ENCODE assay signal across 7 cellular contexts in the genomic region with DNA sequence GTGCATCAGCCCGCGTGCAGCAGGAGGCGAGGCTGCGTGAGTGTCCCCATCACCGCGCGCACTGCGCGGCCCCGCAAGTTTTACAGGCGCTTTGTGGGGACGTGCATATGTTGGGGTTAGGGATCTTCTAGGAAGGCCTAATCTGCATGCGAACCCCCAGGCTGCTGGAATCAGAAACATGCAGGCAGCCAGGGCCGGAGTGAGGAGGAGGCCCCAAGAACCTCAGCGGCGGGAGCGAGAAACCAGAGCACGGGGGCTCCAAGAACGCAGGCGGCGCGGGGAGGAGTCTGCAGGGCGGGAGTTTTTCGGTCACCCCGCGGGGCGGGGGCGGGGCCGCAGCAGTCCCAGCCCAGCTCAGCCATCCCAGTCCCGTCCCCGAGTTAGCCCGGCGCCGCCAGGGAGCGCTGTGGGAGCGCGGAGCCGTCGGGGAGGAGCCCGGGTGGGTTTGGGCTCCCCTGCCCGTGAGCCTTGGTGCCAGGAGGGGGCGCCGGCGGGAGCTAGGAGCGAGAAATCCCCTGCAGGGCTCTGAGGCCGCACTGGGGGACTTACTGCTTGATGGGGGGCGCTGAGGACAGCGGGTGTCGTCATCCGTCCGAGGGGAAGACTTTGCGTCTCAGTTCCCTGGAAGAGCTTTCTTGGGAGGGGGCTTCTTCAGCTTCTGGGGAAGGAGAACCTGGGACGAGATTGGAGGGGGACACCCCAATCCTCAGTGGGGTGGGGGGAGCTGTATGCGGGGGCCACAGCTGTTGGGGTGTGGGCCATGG. TPM values are rescaled to one million over a fixed set of nuclear protein-coding genes. Genes with fewer than 3 reads are reported as not detected.
DNase-seq lines count a peak whose midpoint lies in the region; ATAC-seq, FAIRE-seq and TF ChIP-seq lines count a peak whose summit lies in the region.

No MANE protein-coding gene starts in this region.

- peak; percentile 72 for FAIRE-seq in HepG2 (lab: Jason Lieb, UNC)

- H3K4me3 ChIP-seq in choroid plexus epithelial cell (ENCODE audit: low read depth, low read length) (peak overlapping the region; percentile 44), HepG2 (replicated peaks in 1 of 3; ENCODE audit: insufficient read depth in 1 of 3, low read depth in 2 of 3, low read length in 3 of 3) (peak overlapping the region; percentile 36 to 68 (median 42))

- TF ChIP-seq CTCF in choroid plexus epithelial cell (conservative IDR thresholded peaks at IDR 0.05; ENCODE audit: low read depth, low read length) = peak; percentile 86
- TF ChIP-seq CTCF in HepG2 (CRISPR knock-in tag; IDR thresholded peaks at IDR 0.05) = peak; percentile 99

- H3K4me1 ChIP-seq in HepG2 (ENCODE audit: insufficient read depth, low read length) = peaks cover 67% of the 10 kb centered on the region

- H3K36me3 ChIP-seq in HepG2 (replicated peaks in 1 of 2; ENCODE audit: control insufficient read depth in 1 of 2, insufficient read depth in 2 of 2, low read length in 2 of 2) = no peaks in the 10 kb centered on the region

- 21% methylated on average over 17 of the region's 54 CpGs for WGBS in HepG2 (ENCODE audit: low lambda C conversion rate)

- no peaks in the 10 kb centered on the region for H4K20me1 ChIP-seq in HepG2 (ENCODE audit: insufficient read depth, low read length)

- intact Hi-C loops in HepG2 (cut with micrococcal nuclease; ENCODE audit: unreplicated experiment) = loop anchor here (1.0 to 10.0 kb wide), 3 partner anchors 22 to 221 kb away; no protein-coding TSS in a partner anchor

- TF ChIP-seq RAD21 in HepG2 (CRISPR knock-in tag; IDR thresholded peaks at IDR 0.05) = peak; percentile 100

- no TSS peak for BruUV-seq in HepG2 (replicated peaks; lab: Mats Ljungman, UMichigan)

- TF ChIP-seq POLR2A in GM18505 (IDR thresholded peaks at IDR 0.05; ENCODE audit: borderline replicate concordance, extremely low read depth, insufficient read depth, insufficient read length) (no peak), HepG2 (IDR thresholded peaks at IDR 0.05; ENCODE audit: insufficient read depth in 1 of 2, low read depth in 2 of 2, low read length in 2 of 2) (peak in 1 of 2 experiments; percentile 42; a peak in 1 of 4 replicates)

- H3K4me2 ChIP-seq in HepG2 (ENCODE audit: low read depth, low read length) = peak overlapping the region; percentile 70

- CTCF ChIA-PET in HepG2 (lab: Yijun Ruan, JAX; ENCODE audit: low intra/inter-chr PET ratio, low total read pairs) = interaction anchor here (0.7 to 4.6 kb wide), 8 partner anchors 9 to 243 kb away, joined by 3 to 71 read pairs (median 6); a partner anchor contains a TSS

- peak overlapping the region; percentile 43 for H3K9ac ChIP-seq in HepG2 (ENCODE audit: insufficient read depth, low read depth, low read length)

- ATAC-seq in GM18505 (IDR thresholded peaks at IDR 0.05; ENCODE audit: unreplicated experiment) = peak; percentile 76
- peak; percentile 77 for ATAC-seq in HG03432 (IDR thresholded peaks at IDR 0.05; ENCODE audit: unreplicated experiment)
- peak; percentile 88 for ATAC-seq in HepG2

- in situ Hi-C loops in HepG2 (cut with HindIII; ENCODE audit: extremely low pct_ligation_motif_present, low pct_unique_long_range_greater_than_20kb) = loop anchor here (5.0 kb wide), 2 partner anchors 173 to 218 kb away; a partner anchor contains a TSS

- no peak overlapping the region for H2AFZ ChIP-seq in HepG2 (ENCODE audit: low read length)

- TF ChIP-seq EP300 in HepG2 (IDR thresholded peaks at IDR 0.05; ENCODE audit: low read depth in 2 of 2, low read length in 2 of 2) = peak; percentile 7 to 25; a peak in 1 of 4 replicates
- no peak for TF ChIP-seq EP300 in HepG2 (CRISPR knock-in tag; IDR thresholded peaks at IDR 0.05; ENCODE audit: borderline replicate concordance)

- no peak overlapping the region for H3K27ac ChIP-seq in HepG2 (ENCODE audit: extremely low read length, insufficient read depth, low read length)

- H3K79me2 ChIP-seq in HepG2 (ENCODE audit: insufficient read depth, low read length) = no peaks in the 10 kb centered on the region

- H3K27me3 ChIP-seq in HepG2 (ENCODE audit: control insufficient read depth in 1 of 2, insufficient read depth in 2 of 2, low read length in 2 of 2) = no peaks in the 10 kb centered on the region; a peak in 1 of 5 replicates

- no peaks in the 10 kb centered on the region for H3K9me3 ChIP-seq in HepG2 (ENCODE audit: low read length)

- peak; percentile 94 for DNase-seq in NCI-H510A treated with DMSO at 0.1 percent for 48 hours (lab: John Stamatoyannopoulos, UW)
- peak; percentile 91 to 92 for DNase-seq in activated CD4-positive, alpha-beta T cell treated with anti-CD3 and anti-CD28 coated beads for 24 hours (ENCODE audit: low read depth in 2 of 2)
- peak; percentile 91 for DNase-seq in choroid plexus epithelial cell (ENCODE audit: low read depth)
- DNase-seq in HepG2 (ENCODE audit: low spot score) = peak; percentile 83
- DNase-seq in stimulated activated CD4-positive, alpha-beta T cell treated with anti-CD3 and anti-CD28 coated beads, TNF-alpha, amount 100 ng/mL, for 1 hour (ENCODE audit: low read depth in 3 of 3, low spot score in 1 of 3) = peak; percentile 77 to 92 (median 84)

- POLR2A ChIA-PET in HepG2 (lab: Yijun Ruan, JAX) = interaction anchor here (0.6 to 2.3 kb wide), 13 partner anchors 13 to 219 kb away, joined by 3 to 46 read pairs (median 5); a partner anchor contains a TSS

RNA-seq across cellular contexts. Expression of a gene that starts 0.9 kb away (rescaled TPM):
- 3.2 and 4.1 TPM in 2 replicates for total RNA-seq in HepG2 (2016; rRNA removed; fragmentation: Illumina TruSeq; extraction: Trizol)
- total RNA-seq in HepG2 (2016; cell fraction: cytosol; rRNA removed; fragmentation: Illumina TruSeq; extraction: Trizol; ENCODE audit: low read depth) = 6.3 and 6.9 TPM in 2 replicates
- total RNA-seq in HepG2 (2016; cell fraction: insoluble cytoplasmic fraction; rRNA removed; fragmentation: Illumina TruSeq; extraction: Trizol) = 3.3 and 3.6 TPM in 2 replicates
- total RNA-seq in HepG2 (2016; cell fraction: membrane; rRNA removed; fragmentation: Illumina TruSeq; extraction: Trizol) = 11.2 and 12.2 TPM in 2 replicates
- 1.9 TPM in 2 replicates for total RNA-seq in HepG2 (2016; cell fraction: nucleus; rRNA removed; fragmentation: Illumina TruSeq; extraction: Trizol)
- 5.3 and 7.3 TPM in 2 replicates for polyA plus RNA-seq in HepG2 (2011; rRNA removed)
- polyA plus RNA-seq in HepG2 (2011; cell fraction: cytosol; rRNA removed) = 3.3 and 7.0 TPM in 2 replicates
- polyA plus RNA-seq in HepG2 (2011; cell fraction: nucleus; rRNA removed) = 5.3 and 5.4 TPM in 2 replicates
- polyA plus RNA-seq in HepG2 (2012) = 3.3 and 6.4 TPM in 2 replicates
- polyA plus RNA-seq in HepG2 (2016; cell fraction: cytosol; fragmentation: Illumina TruSeq; extraction: Trizol; ENCODE audit: low read depth) = 9.7 and 9.9 TPM in 2 replicates
- polyA plus RNA-seq in HepG2 (2016; cell fraction: insoluble cytoplasmic fraction; fragmentation: Illumina TruSeq; extraction: Trizol; ENCODE audit: low read depth) = 4.5 and 4.6 TPM in 2 replicates
- 13.7 and 14.4 TPM in 2 replicates for polyA plus RNA-seq in HepG2 (2016; cell fraction: membrane; fragmentation: Illumina TruSeq; extraction: Trizol; ENCODE audit: low read depth)
- 2.8 and 4.0 TPM in 2 replicates for polyA plus RNA-seq in HepG2 (2016; cell fraction: nucleus; fragmentation: Illumina TruSeq; extraction: Trizol; ENCODE audit: insufficient read depth, low read depth)
- polyA minus RNA-seq in HepG2 (2011; rRNA and poly(A)+ RNA removed; ENCODE audit: low replicate concordance) = 0.14 and 10.3 TPM in 2 replicates
- polyA minus RNA-seq in HepG2 (2011; cell fraction: cytosol; rRNA and poly(A)+ RNA removed) = 5.2 and 5.8 TPM in 2 replicates
- polyA minus RNA-seq in HepG2 (2011; cell fraction: nucleus; rRNA and poly(A)+ RNA removed) = 1.2 and 1.8 TPM in 2 replicates

RNA-seq across cellular contexts. Expression of a gene that starts 13.0 kb away (rescaled TPM):
- 20.6 and 25.1 TPM in 2 replicates for total RNA-seq in HepG2 (2016; rRNA removed; fragmentation: Illumina TruSeq; extraction: Trizol)
- total RNA-seq in HepG2 (2016; cell fraction: cytosol; rRNA removed; fragmentation: Illumina TruSeq; extraction: Trizol; ENCODE audit: low read depth) = 7.1 and 7.6 TPM in 2 replicates
- total RNA-seq in HepG2 (2016; cell fraction: insoluble cytoplasmic fraction; rRNA removed; fragmentation: Illumina TruSeq; extraction: Trizol) = 19.2 and 25.0 TPM in 2 replicates
- total RNA-seq in HepG2 (2016; cell fraction: membrane; rRNA removed; fragmentation: Illumina TruSeq; extraction: Trizol) = 8.0 and 8.5 TPM in 2 replicates
- 16.2 and 25.2 TPM in 2 replicates for total RNA-seq in HepG2 (2016; cell fraction: nucleus; rRNA removed; fragmentation: Illumina TruSeq; extraction: Trizol)
- polyA plus RNA-seq in HepG2 (2011; rRNA removed) = 13.3 and 15.6 TPM in 2 replicates
- polyA plus RNA-seq in HepG2 (2011; cell fraction: cytosol; rRNA removed) = 10.8 and 19.0 TPM in 2 replicates
- polyA plus RNA-seq in HepG2 (2011; cell fraction: nucleus; rRNA removed) = 82.5 and 110 TPM in 2 replicates
- 8.5 and 16.9 TPM in 2 replicates for polyA plus RNA-seq in HepG2 (2012)
- 2.4 and 3.1 TPM in 2 replicates for polyA plus RNA-seq in HepG2 (2016; cell fraction: cytosol; fragmentation: Illumina TruSeq; extraction: Trizol; ENCODE audit: low read depth)
- 18.3 and 18.8 TPM in 2 replicates for polyA plus RNA-seq in HepG2 (2016; cell fraction: insoluble cytoplasmic fraction; fragmentation: Illumina TruSeq; extraction: Trizol; ENCODE audit: low read depth)
- 6.3 TPM in 2 replicates for polyA plus RNA-seq in HepG2 (2016; cell fraction: membrane; fragmentation: Illumina TruSeq; extraction: Trizol; ENCODE audit: low read depth)
- 41.4 and 60.6 TPM in 2 replicates for polyA plus RNA-seq in HepG2 (2016; cell fraction: nucleus; fragmentation: Illumina TruSeq; extraction: Trizol; ENCODE audit: insufficient read depth, low read depth)
- 25.0 and 31.3 TPM in 2 replicates for polyA minus RNA-seq in HepG2 (2011; rRNA and poly(A)+ RNA removed; ENCODE audit: low replicate concordance)
- 13.3 and 13.6 TPM in 2 replicates for polyA minus RNA-seq in HepG2 (2011; cell fraction: cytosol; rRNA and poly(A)+ RNA removed)
- 16.8 and 28.8 TPM in 2 replicates for polyA minus RNA-seq in HepG2 (2011; cell fraction: nucleus; rRNA and poly(A)+ RNA removed)

RNA-seq across cellular contexts. Expression of a gene that starts 19.4 kb away (rescaled TPM):
- total RNA-seq in HepG2 (2016; rRNA removed; fragmentation: Illumina TruSeq; extraction: Trizol) = 0.77 and 2.3 TPM in 2 replicates
- 0.40 and 0.53 TPM in 2 replicates for total RNA-seq in HepG2 (2016; cell fraction: cytosol; rRNA removed; fragmentation: Illumina TruSeq; extraction: Trizol; ENCODE audit: low read depth)
- 0.83 and 2.2 TPM in 2 replicates for total RNA-seq in HepG2 (2016; cell fraction: insoluble cytoplasmic fraction; rRNA removed; fragmentation: Illumina TruSeq; extraction: Trizol)
- 0.68 and 0.93 TPM in 2 replicates for total RNA-seq in HepG2 (2016; cell fraction: membrane; rRNA removed; fragmentation: Illumina TruSeq; extraction: Trizol)
- 2.2 and 2.6 TPM in 2 replicates for total RNA-seq in HepG2 (2016; cell fraction: nucleus; rRNA removed; fragmentation: Illumina TruSeq; extraction: Trizol)
- polyA plus RNA-seq in HepG2 (2011; rRNA removed) = 0.84 and 1.0 TPM in 2 replicates
- polyA plus RNA-seq in HepG2 (2011; cell fraction: cytosol; rRNA removed) = 0.10 and 0.36 TPM in 2 replicates
- 9.3 and 11.4 TPM in 2 replicates for polyA plus RNA-seq in HepG2 (2011; cell fraction: nucleus; rRNA removed)
- 0.86 and 1.1 TPM in 2 replicates for polyA plus RNA-seq in HepG2 (2012)
- 0.27 and 0.43 TPM in 2 replicates for polyA plus RNA-seq in HepG2 (2016; cell fraction: cytosol; fragmentation: Illumina TruSeq; extraction: Trizol; ENCODE audit: low read depth)
- 1.2 and 2.0 TPM in 2 replicates for polyA plus RNA-seq in HepG2 (2016; cell fraction: insoluble cytoplasmic fraction; fragmentation: Illumina TruSeq; extraction: Trizol; ENCODE audit: low read depth)
- polyA plus RNA-seq in HepG2 (2016; cell fraction: membrane; fragmentation: Illumina TruSeq; extraction: Trizol; ENCODE audit: low read depth) = 0.66 and 0.97 TPM in 2 replicates
- polyA plus RNA-seq in HepG2 (2016; cell fraction: nucleus; fragmentation: Illumina TruSeq; extraction: Trizol; ENCODE audit: insufficient read depth, low read depth) = 10.5 and 11.2 TPM in 2 replicates
- 0.35 and 0.70 TPM in 2 replicates for polyA minus RNA-seq in HepG2 (2011; rRNA and poly(A)+ RNA removed; ENCODE audit: low replicate concordance)
- polyA minus RNA-seq in HepG2 (2011; cell fraction: cytosol; rRNA and poly(A)+ RNA removed) = 0.59 and 0.62 TPM in 2 replicates
- polyA minus RNA-seq in HepG2 (2011; cell fraction: nucleus; rRNA and poly(A)+ RNA removed) = 0.62 and 1.7 TPM in 2 replicates

RNA-seq across cellular contexts. Expression of a gene that starts 35.6 kb away (rescaled TPM):
- total RNA-seq in HepG2 (2016; rRNA removed; fragmentation: Illumina TruSeq; extraction: Trizol) = 5.0 and 8.2 TPM in 2 replicates
- 0.97 and 1.6 TPM in 2 replicates for total RNA-seq in HepG2 (2016; cell fraction: cytosol; rRNA removed; fragmentation: Illumina TruSeq; extraction: Trizol; ENCODE audit: low read depth)
- total RNA-seq in HepG2 (2016; cell fraction: insoluble cytoplasmic fraction; rRNA removed; fragmentation: Illumina TruSeq; extraction: Trizol) = 5.0 and 7.9 TPM in 2 replicates
- 3.2 and 4.2 TPM in 2 replicates for total RNA-seq in HepG2 (2016; cell fraction: membrane; rRNA removed; fragmentation: Illumina TruSeq; extraction: Trizol)
- 5.8 and 8.5 TPM in 2 replicates for total RNA-seq in HepG2 (2016; cell fraction: nucleus; rRNA removed; fragmentation: Illumina TruSeq; extraction: Trizol)
- polyA plus RNA-seq in HepG2 (2011; rRNA removed) = 27.7 and 53.3 TPM in 2 replicates
- 33.1 and 34.4 TPM in 2 replicates for polyA plus RNA-seq in HepG2 (2011; cell fraction: cytosol; rRNA removed)
- 43.6 and 59.1 TPM in 2 replicates for polyA plus RNA-seq in HepG2 (2011; cell fraction: nucleus; rRNA removed)
- polyA plus RNA-seq in HepG2 (2012) = 15.4 and 18.7 TPM in 2 replicates
- polyA plus RNA-seq in HepG2 (2016; cell fraction: cytosol; fragmentation: Illumina TruSeq; extraction: Trizol; ENCODE audit: low read depth) = 0.97 and 1.0 TPM in 2 replicates
- polyA plus RNA-seq in HepG2 (2016; cell fraction: insoluble cytoplasmic fraction; fragmentation: Illumina TruSeq; extraction: Trizol; ENCODE audit: low read depth) = 5.1 and 6.0 TPM in 2 replicates
- 3.2 and 3.6 TPM in 2 replicates for polyA plus RNA-seq in HepG2 (2016; cell fraction: membrane; fragmentation: Illumina TruSeq; extraction: Trizol; ENCODE audit: low read depth)
- polyA plus RNA-seq in HepG2 (2016; cell fraction: nucleus; fragmentation: Illumina TruSeq; extraction: Trizol; ENCODE audit: insufficient read depth, low read depth) = 11.4 and 11.8 TPM in 2 replicates
- 80.4 TPM in 1 of 2 replicates, not detected in the other for polyA minus RNA-seq in HepG2 (2011; rRNA and poly(A)+ RNA removed; ENCODE audit: low replicate concordance)
- 21.4 and 25.8 TPM in 2 replicates for polyA minus RNA-seq in HepG2 (2011; cell fraction: cytosol; rRNA and poly(A)+ RNA removed)
- 22.5 and 47.7 TPM in 2 replicates for polyA minus RNA-seq in HepG2 (2011; cell fraction: nucleus; rRNA and poly(A)+ RNA removed)

RNA-seq across cellular contexts. Expression of a gene that starts 47.3 kb away (rescaled TPM):
- 0.20 and 0.53 TPM in 2 replicates for total RNA-seq in HepG2 (2016; rRNA removed; fragmentation: Illumina TruSeq; extraction: Trizol)
- 0.10 TPM in 1 of 2 replicates, not detected in the other for total RNA-seq in HepG2 (2016; cell fraction: cytosol; rRNA removed; fragmentation: Illumina TruSeq; extraction: Trizol; ENCODE audit: low read depth)
- 0.39 TPM in 1 of 2 replicates, not detected in the other for total RNA-seq in HepG2 (2016; cell fraction: insoluble cytoplasmic fraction; rRNA removed; fragmentation: Illumina TruSeq; extraction: Trizol)
- 0.14 and 0.15 TPM in 2 replicates for total RNA-seq in HepG2 (2016; cell fraction: membrane; rRNA removed; fragmentation: Illumina TruSeq; extraction: Trizol)
- total RNA-seq in HepG2 (2016; cell fraction: nucleus; rRNA removed; fragmentation: Illumina TruSeq; extraction: Trizol) = 0.34 TPM in 1 of 2 replicates, not detected in the other
- polyA plus RNA-seq in HepG2 (2011; rRNA removed) = 1.1 and 1.6 TPM in 2 replicates
- polyA plus RNA-seq in HepG2 (2011; cell fraction: cytosol; rRNA removed) = 0.74 and 0.86 TPM in 2 replicates
- 0.96 and 1.5 TPM in 2 replicates for polyA plus RNA-seq in HepG2 (2011; cell fraction: nucleus; rRNA removed)
- polyA plus RNA-seq in HepG2 (2012) = 0.52 and 2.4 TPM in 2 replicates
- polyA plus RNA-seq in HepG2 (2016; cell fraction: cytosol; fragmentation: Illumina TruSeq; extraction: Trizol; ENCODE audit: low read depth) = 0.07 TPM in 1 of 2 replicates, not detected in the other
- polyA plus RNA-seq in HepG2 (2016; cell fraction: insoluble cytoplasmic fraction; fragmentation: Illumina TruSeq; extraction: Trizol; ENCODE audit: low read depth) = 0.12 and 0.23 TPM in 2 replicates
- polyA plus RNA-seq in HepG2 (2016; cell fraction: membrane; fragmentation: Illumina TruSeq; extraction: Trizol; ENCODE audit: low read depth) = 0.17 TPM in 1 of 2 replicates, not detected in the other
- polyA plus RNA-seq in HepG2 (2016; cell fraction: nucleus; fragmentation: Illumina TruSeq; extraction: Trizol; ENCODE audit: insufficient read depth, low read depth) = 0.57 and 0.83 TPM in 2 replicates
- polyA minus RNA-seq in HepG2 (2011; rRNA and poly(A)+ RNA removed; ENCODE audit: low replicate concordance) = 0.80 TPM in 1 of 2 replicates, not detected in the other
- polyA minus RNA-seq in HepG2 (2011; cell fraction: cytosol; rRNA and poly(A)+ RNA removed) = 0.69 TPM in 1 of 2 replicates, not detected in the other
- polyA minus RNA-seq in HepG2 (2011; cell fraction: nucleus; rRNA and poly(A)+ RNA removed) = 0.26 and 2.9 TPM in 2 replicates
